In genomic region chr1:16968372-16968771, GRCh38 we compare ENCODE assay signal across 27 cellular contexts. TPM values are rescaled to one million over a fixed set of nuclear protein-coding genes. Genes with fewer than 3 reads are reported as not detected.
"Had no signal": no experiment of that assay in that cellular context is flagged by ENCODE, and none has a peak within 500 bp of the region (broad histone marks: within the 10 kb centered on the region; RNA-seq: fewer than 3 reads in every experiment).

No MANE protein-coding gene starts in this region.

- ATAC-seq: foreskin keratinocyte; gastroesophageal sphincter; heart left ventricle; left lobe of liver; naive thymus-derived CD4-positive, alpha-beta T cell; psoas muscle; right cardiac atrium had no signal

- H3K4me3 ChIP-seq: coronary artery, esophagus muscularis mucosa, gastroesophageal sphincter, heart left ventricle, hepatocyte, ovary, psoas muscle, skin epidermis, spleen, stomach, thyroid gland had no signal

- H3K9me3 Mint-ChIP-seq: nephron progenitor cell had no signal

- H3K79me2 ChIP-seq: hepatocyte had no signal

- H3K27me3 Mint-ChIP-seq: naive thymus-derived CD4-positive, alpha-beta T cell had no signal

- H3K27ac Mint-ChIP-seq: naive thymus-derived CD4-positive, alpha-beta T cell; nephron progenitor cell had no signal

- H3K27me3 ChIP-seq: esophagus muscularis mucosa, foreskin keratinocyte, gastroesophageal sphincter, heart left ventricle, hepatocyte, ovary, spleen, stomach, thyroid gland had no signal

- DNase-seq: dermis blood vessel endothelial cell; effector memory CD4-positive, alpha-beta T cell; foreskin keratinocyte; heart left ventricle; kidney; mesendoderm; midbrain; naive thymus-derived CD4-positive, alpha-beta T cell; nephron progenitor cell; nucleus accumbens; ovary; posterior cingulate gyrus; psoas muscle; right cardiac atrium; spleen; stimulated activated naive CD4-positive, alpha-beta T cell treated with Interleukin-2 at 50 U/mL for 16 hours; stomach; thyroid gland; trophoblast cell had no signal

- H3K4me3 Mint-ChIP-seq: naive thymus-derived CD4-positive, alpha-beta T cell; nephron progenitor cell had no signal

- H3K4me1 ChIP-seq: foreskin keratinocyte, psoas muscle, spleen had no signal

- H3K36me3 ChIP-seq: ovary had no signal

- H2AFZ ChIP-seq: hepatocyte had no signal

- FAIRE-seq: endothelial cell of umbilical vein, kidney, urothelium cell line had no signal

- H3K27ac ChIP-seq: esophagus muscularis mucosa, foreskin keratinocyte, gastroesophageal sphincter, psoas muscle, spleen, stomach, thyroid gland had no signal

- H3K9me3 ChIP-seq: esophagus muscularis mucosa, gastroesophageal sphincter, heart left ventricle, ovary, psoas muscle, spleen, stomach, thyroid gland had no signal

RNA-seq across cellular contexts. Expression of gene MFAP2, which starts 12.0 kb away (rescaled TPM):
- total RNA-seq: naive thymus-derived CD4-positive, alpha-beta T cell had no signal
